ENCODE assay signal across 2 cellular contexts in genomic region chr3:171680690-171681416, GRCh38.
TF ChIP-seq lines count a peak whose summit lies in the region.

No MANE protein-coding gene starts in this region.

TF ChIP-seq in HEK293, 187 proteins besides CTCF, POLR2A, EP300 and RAD21 (continued from another document):
- TF ChIP-seq PRDM6 (tag by site-specific recombination; IDR thresholded peaks at IDR 0.05) (peak; percentile 41; the same call in 1 of the 2 replicates), FEZF1 (tag by site-specific recombination; IDR thresholded peaks at IDR 0.05) (no peak), HIC1 (tag by site-specific recombination; IDR thresholded peaks at IDR 0.05) (0 out of 2 replicates have a peak, but pooled peaks have one; percentile 22), ZNF707 (tag by site-specific recombination; IDR thresholded peaks at IDR 0.05) (no peak), ZNF747 (tag by site-specific recombination; IDR thresholded peaks at IDR 0.05) (no peak), ZNF701 (tag by site-specific recombination; IDR thresholded peaks at IDR 0.05) (no peak), ZNF274 (IDR thresholded peaks at IDR 0.05; ENCODE audit: low read length) (no peak), ZNF274 (tag by site-specific recombination; IDR thresholded peaks at IDR 0.05; ENCODE audit: borderline replicate concordance) (no peak), GFI1B (tag by site-specific recombination; IDR thresholded peaks at IDR 0.05) (0 out of 2 replicates have a peak, but pooled peaks have one; percentile 13), ZNF830 (tag by site-specific recombination; IDR thresholded peaks at IDR 0.05; ENCODE audit: low read depth) (no peak)

TF ChIP-seq in HepG2, 621 proteins besides CTCF, POLR2A, EP300 and RAD21 (continued from another document and continues in another):
- TF ChIP-seq PAXIP1 (CRISPR knock-in tag; conservative IDR thresholded peaks at IDR 0.05) (peak; percentile 78), THAP11 (CRISPR knock-in tag; IDR thresholded peaks at IDR 0.05) (0 out of 2 replicates have a peak, but pooled peaks have one; percentile 55), RARA (CRISPR knock-in tag; IDR thresholded peaks at IDR 0.05) (peak; percentile 84), FLYWCH1 (CRISPR knock-in tag; IDR thresholded peaks at IDR 0.05) (no peak), ELF3 (CRISPR knock-in tag; IDR thresholded peaks at IDR 0.05) (peak; percentile 74), ZNF101 (CRISPR knock-in tag; IDR thresholded peaks at IDR 0.05; ENCODE audit: borderline replicate concordance, low read depth) (no peak), HMG20A (CRISPR knock-in tag; IDR thresholded peaks at IDR 0.05; ENCODE audit: borderline replicate concordance) (peak; percentile 79; the same call in 1 of the 2 replicates), ZSCAN5A (CRISPR knock-in tag; IDR thresholded peaks at IDR 0.05; ENCODE audit: borderline replicate concordance) (no peak), MBD4 (IDR thresholded peaks at IDR 0.05; ENCODE audit: borderline replicate concordance, low read length) (peak; percentile 56; the same call in 1 of the 2 replicates), GATAD2A (CRISPR knock-in tag; IDR thresholded peaks at IDR 0.05) (peak; percentile 95), POGZ (CRISPR knock-in tag; IDR thresholded peaks at IDR 0.05) (peak; percentile 38; the same call in 1 of the 2 replicates), IKZF4 (CRISPR knock-in tag; IDR thresholded peaks at IDR 0.05; ENCODE audit: borderline replicate concordance, low read depth, not compliant biosample characterization) (no peak), ZGPAT (CRISPR knock-in tag; IDR thresholded peaks at IDR 0.05) (peak; percentile 33; the same call in 1 of the 2 replicates), ZBTB20 (CRISPR knock-in tag; IDR thresholded peaks at IDR 0.05; ENCODE audit: borderline replicate concordance, low read depth) (peak; percentile 96; the same call in 1 of the 2 replicates), ZMYM4 (CRISPR knock-in tag; IDR thresholded peaks at IDR 0.05) (peak; percentile 40; the same call in 1 of the 2 replicates), MED1 (CRISPR knock-in tag; IDR thresholded peaks at IDR 0.05) (peak; percentile 60), FOXP1 (IDR thresholded peaks at IDR 0.05) (no peak), FOXP1 (CRISPR knock-in tag; IDR thresholded peaks at IDR 0.05) (peak; percentile 74), SNAI1 (CRISPR knock-in tag; IDR thresholded peaks at IDR 0.05; ENCODE audit: borderline replicate concordance) (no peak), FOXA3 (CRISPR knock-in tag; IDR thresholded peaks at IDR 0.05) (peak; percentile 82), KLF16 (CRISPR knock-in tag; IDR thresholded peaks at IDR 0.05) (no peak), RNF219 (CRISPR knock-in tag; IDR thresholded peaks at IDR 0.05) (no peak), CEBPB (IDR thresholded peaks at IDR 0.05; ENCODE audit: borderline replicate concordance, low read depth, low read length) (peak; percentile 76; the same call in 1 of the 2 replicates), FOXO1 (CRISPR knock-in tag; IDR thresholded peaks at IDR 0.05) (no peak; the same call in 1 of the 2 replicates), ONECUT2 (CRISPR knock-in tag; IDR thresholded peaks at IDR 0.05) (peak; percentile 94), TRIM24 (CRISPR knock-in tag; IDR thresholded peaks at IDR 0.05) (no peak), AHDC1 (CRISPR knock-in tag; IDR thresholded peaks at IDR 0.05; ENCODE audit: borderline replicate concordance) (peak; percentile 87; the same call in 1 of the 2 replicates), ELF1 (CRISPR knock-in tag; IDR thresholded peaks at IDR 0.05) (peak; percentile 46; the same call in 1 of the 2 replicates), ZNF331 (CRISPR knock-in tag; IDR thresholded peaks at IDR 0.05) (0 out of 2 replicates have a peak, but pooled peaks have one; percentile 21), SAFB2 (CRISPR knock-in tag; IDR thresholded peaks at IDR 0.05; ENCODE audit: borderline replicate concordance, low read depth) (no peak)
